In genomic region chr10:69364232-69364631, GRCh38 we compare ENCODE assay signal across 14 cellular contexts. TPM values are rescaled to one million over a fixed set of nuclear protein-coding genes. Genes with fewer than 3 reads are reported as not detected.
DNase-seq lines count a peak whose midpoint lies in the region; ATAC-seq and TF ChIP-seq lines count a peak whose summit lies in the region.
"Had no signal": no experiment of that assay in that cellular context is flagged by ENCODE, and none has a peak within 500 bp of the region (broad histone marks: within the 10 kb centered on the region; RNA-seq: fewer than 3 reads in every experiment).

No MANE protein-coding gene starts in this region.

- POLR2A ChIA-PET in RWPE1 (lab: Yijun Ruan, JAX; ENCODE audit: low non-redundant PET): no interaction called here

- H3K4me1 Mint-ChIP-seq in stimulated activated naive CD8-positive, alpha-beta T cell treated with anti-CD3 and anti-CD28 coated beads, Interleukin-15, Interleukin-2, amounts not matched to agents 100 ng/mL and 50 ng/mL, for 24 hours (ENCODE audit: low read depth): peaks cover 24% of the 10 kb centered on the region
- H3K4me1 Mint-ChIP-seq in stimulated activated naive CD8-positive, alpha-beta T cell treated with anti-CD3 and anti-CD28 coated beads, Interleukin-15, amount 100 ng/mL, for 72 hours: peaks cover 36% of the 10 kb centered on the region
- H3K4me1 Mint-ChIP-seq in glutamatergic neuron (ENCODE audit: low read depth, unreplicated experiment) (peaks cover 48% of the 10 kb centered on the region), type B pancreatic cell (ENCODE audit: unreplicated experiment) (peaks cover 22% of the 10 kb centered on the region)

- peaks cover 53% of the 10 kb centered on the region for H3K36me3 Mint-ChIP-seq in stimulated activated naive CD8-positive, alpha-beta T cell treated with anti-CD3 and anti-CD28 coated beads, Interleukin-15, Interleukin-2, amounts not matched to agents 100 ng/mL and 50 ng/mL, for 24 hours (ENCODE audit: low read depth)
- peaks cover 10% of the 10 kb centered on the region for H3K36me3 Mint-ChIP-seq in glutamatergic neuron (ENCODE audit: unreplicated experiment)
- H3K36me3 Mint-ChIP-seq in type B pancreatic cell: peaks cover 2% of the 10 kb centered on the region

- CTCF ChIA-PET in RWPE1 (lab: Yijun Ruan, JAX): interaction anchor here (0.6 kb wide), 1 partner anchor 125 kb away, joined by 5 read pairs; no protein-coding TSS in a partner anchor

- no peak for DNase-seq in stimulated activated naive CD8-positive, alpha-beta T cell treated with anti-CD3 and anti-CD28 coated beads, Interleukin-15, amount 100 ng/mL, for 72 hours
- DNase-seq in RWPE1 (ENCODE audit: low spot score) (no peak), glutamatergic neuron (no peak), type B pancreatic cell (ENCODE audit: extremely low spot score, unreplicated experiment) (no peak), substantia nigra (lab: John Stamatoyannopoulos, UW) (no peak), HT-29 (ENCODE audit: low spot score) (no peak)
- DNase-seq: activated B cell treated with CpG ODN at 0.5 μM for 24 hours, foreskin melanocyte, NCI-H2029 treated with DMSO at 0.1 percent for 48 hours, NCI-H748 treated with DMSO at 0.1 percent for 48 hours, SW 1271, upper lobe of right lung had no signal

- H3K27ac ChIP-seq in RWPE1: peak overlapping the region; percentile 36
- no peak overlapping the region for H3K27ac ChIP-seq in substantia nigra (ENCODE audit: low read depth, low read length, poor library complexity, severe bottlenecking)
- H3K27ac ChIP-seq: upper lobe of right lung had no signal

- H3K4me3 Mint-ChIP-seq in stimulated activated naive CD8-positive, alpha-beta T cell treated with anti-CD3 and anti-CD28 coated beads, Interleukin-15, Interleukin-2, amounts not matched to agents 100 ng/mL and 50 ng/mL, for 24 hours: no peak overlapping the region
- H3K4me3 Mint-ChIP-seq in stimulated activated naive CD8-positive, alpha-beta T cell treated with anti-CD3 and anti-CD28 coated beads, Interleukin-15, amount 100 ng/mL, for 72 hours: no peak overlapping the region
- H3K4me3 Mint-ChIP-seq in glutamatergic neuron (ENCODE audit: unreplicated experiment) (no peak overlapping the region), type B pancreatic cell (peak overlapping the region; percentile 15)
- H3K4me3 Mint-ChIP-seq: activated B cell treated with CpG ODN at 0.5 μM for 24 hours had no signal

- TF ChIP-seq CTCF in RWPE1 (conservative IDR thresholded peaks at IDR 0.05; ENCODE audit: low read depth): no peak
- no peak for TF ChIP-seq CTCF in glutamatergic neuron (IDR thresholded peaks at IDR 0.05; ENCODE audit: partially characterized antibody, unreplicated experiment)
- no peak for TF ChIP-seq CTCF in type B pancreatic cell (conservative IDR thresholded peaks at IDR 0.05)

- peak overlapping the region; percentile 8 for H3K27ac Mint-ChIP-seq in stimulated activated naive CD8-positive, alpha-beta T cell treated with anti-CD3 and anti-CD28 coated beads, Interleukin-15, Interleukin-2, amounts not matched to agents 100 ng/mL and 50 ng/mL, for 24 hours
- H3K27ac Mint-ChIP-seq in stimulated activated naive CD8-positive, alpha-beta T cell treated with anti-CD3 and anti-CD28 coated beads, Interleukin-15, amount 100 ng/mL, for 72 hours: peak overlapping the region in 1 of 2 donors; percentile 42
- H3K27ac Mint-ChIP-seq in glutamatergic neuron (ENCODE audit: unreplicated experiment) (peak overlapping the region; percentile 90), type B pancreatic cell (peak overlapping the region; percentile 40)
- H3K27ac Mint-ChIP-seq: activated B cell treated with CpG ODN at 0.5 μM for 24 hours had no signal

- no peak for ATAC-seq in stimulated activated naive CD8-positive, alpha-beta T cell treated with anti-CD3 and anti-CD28 coated beads, Interleukin-15, amount 100 ng/mL, for 72 hours
- ATAC-seq in GM21529 (IDR thresholded peaks at IDR 0.05; ENCODE audit: unreplicated experiment): no peak
- ATAC-seq: upper lobe of right lung had no signal

- no peaks in the 10 kb centered on the region for H3K27me3 Mint-ChIP-seq in stimulated activated naive CD8-positive, alpha-beta T cell treated with anti-CD3 and anti-CD28 coated beads, Interleukin-15, Interleukin-2, amounts not matched to agents 100 ng/mL and 50 ng/mL, for 24 hours
- no peaks in the 10 kb centered on the region for H3K27me3 Mint-ChIP-seq in stimulated activated naive CD8-positive, alpha-beta T cell treated with anti-CD3 and anti-CD28 coated beads, Interleukin-15, amount 100 ng/mL, for 72 hours
- H3K27me3 Mint-ChIP-seq in glutamatergic neuron (ENCODE audit: unreplicated experiment) (peaks cover 14% of the 10 kb centered on the region), type B pancreatic cell (no peaks in the 10 kb centered on the region)
- H3K27me3 Mint-ChIP-seq: activated B cell treated with CpG ODN at 0.5 μM for 24 hours had no signal

- no peaks in the 10 kb centered on the region for H3K9me3 Mint-ChIP-seq in stimulated activated naive CD8-positive, alpha-beta T cell treated with anti-CD3 and anti-CD28 coated beads, Interleukin-15, Interleukin-2, amounts not matched to agents 100 ng/mL and 50 ng/mL, for 24 hours
- H3K9me3 Mint-ChIP-seq in stimulated activated naive CD8-positive, alpha-beta T cell treated with anti-CD3 and anti-CD28 coated beads, Interleukin-15, amount 100 ng/mL, for 72 hours: no peaks in the 10 kb centered on the region
- H3K9me3 Mint-ChIP-seq in glutamatergic neuron (ENCODE audit: unreplicated experiment): peaks cover 19% of the 10 kb centered on the region
- H3K9me3 Mint-ChIP-seq in type B pancreatic cell: no peaks in the 10 kb centered on the region
- H3K9me3 Mint-ChIP-seq: activated B cell treated with CpG ODN at 0.5 μM for 24 hours had no signal

RNA-seq across cellular contexts. Expression of gene TACR2, which starts 52.5 kb away (rescaled TPM):
- total RNA-seq in glutamatergic neuron (ENCODE audit: unreplicated experiment): not detected
- not detected in 2 replicates for total RNA-seq in type B pancreatic cell (ENCODE audit: low replicate concordance)
- total RNA-seq in HT-29 (2014; rRNA removed; shearing (Covaris generic)): 1.9 and 2.2 TPM in 2 replicates
- total RNA-seq: activated B cell treated with CpG ODN at 0.5 μM for 24 hours had no signal
